ENCODE assay signal across 8 cellular contexts in genomic region chr1:28508435-28508754, GRCh38. TPM values are rescaled to one million over a fixed set of nuclear protein-coding genes. Genes with fewer than 3 reads are reported as not detected.
DNase-seq lines count a peak whose midpoint lies in the region; ATAC-seq and TF ChIP-seq lines count a peak whose summit lies in the region.

No MANE protein-coding gene starts in this region.

- ATAC-seq in IMR-90 (ENCODE audit: low read depth): no peak
- no peak for ATAC-seq in HG03025 (IDR thresholded peaks at IDR 0.05; ENCODE audit: low FRiP score, unreplicated experiment)

- peak overlapping the region; percentile 99 for H3K56ac ChIP-seq in IMR-90 (ENCODE audit: extremely low read depth, insufficient read depth, low read length)

- H4K20me1 ChIP-seq in IMR-90 (ENCODE audit: insufficient read depth, low read length): peaks cover 71% of the 10 kb centered on the region

- H3K4me1 ChIP-seq in IMR-90 (ENCODE audit: control insufficient read depth, insufficient read depth, low read length): peaks cover 13% of the 10 kb centered on the region
- H3K4me1 ChIP-seq in adrenal gland (replicated peaks in 1 of 2): peaks cover 25 to 54% of the 10 kb centered on the region in 2 donors
- H3K4me1 ChIP-seq in mesodermal cell (ENCODE audit: control insufficient read depth, insufficient read depth, low read length, poor library complexity, severe bottlenecking): peaks cover 21% of the 10 kb centered on the region

- dilution Hi-C loops in IMR-90 (cut with HindIII; ENCODE audit: low sequenced_read_pairs, unreplicated experiment): no loop called here

- peak overlapping the region; percentile 65 for H4K91ac ChIP-seq in IMR-90 (ENCODE audit: insufficient read depth, low read depth, low read length)

- H3K23ac ChIP-seq in IMR-90 (ENCODE audit: low read depth, low read length): peak overlapping the region; percentile 91

- TF ChIP-seq POLR2A in IMR-90 (IDR thresholded peaks at IDR 0.05; ENCODE audit: low read depth, low read length): no peak; the same call in 1 of the 2 replicates
- TF ChIP-seq POLR2A in adrenal gland (IDR thresholded peaks at IDR 0.05): no peak

- H3K27me3 ChIP-seq in IMR-90 (ENCODE audit: control insufficient read depth, insufficient read depth, low read length): no peaks in the 10 kb centered on the region
- no peaks in the 10 kb centered on the region for H3K27me3 ChIP-seq in adrenal gland

- peak overlapping the region; percentile 94 for H3K27ac ChIP-seq in IMR-90 (ENCODE audit: insufficient read depth, low read length)
- H3K27ac ChIP-seq in adrenal gland: peak overlapping the region in 3 of 5 donors; percentile 64 to 85 (median 72)
- H3K27ac ChIP-seq in mesodermal cell (ENCODE audit: low read depth, low read length, severe bottlenecking): peak overlapping the region; percentile 89

- peak overlapping the region; percentile 84 for H3K18ac ChIP-seq in IMR-90 (ENCODE audit: low read depth, low read length)

- H3K79me1 ChIP-seq in IMR-90 (ENCODE audit: low read depth in 1 of 2, low read length in 2 of 2): peaks cover 17 to 38% of the 10 kb centered on the region in 2 experiments

- peak overlapping the region; percentile 88 for H3K4ac ChIP-seq in IMR-90 (ENCODE audit: low read depth, low read length)

- no peak for TF ChIP-seq RAD21 in IMR-90 (IDR thresholded peaks at IDR 0.05; ENCODE audit: low read length)

- TF ChIP-seq CTCF in AG09309 (IDR thresholded peaks at IDR 0.05; ENCODE audit: control insufficient read depth, insufficient read depth, low read depth, low read length, missing control alignments): no peak
- TF ChIP-seq CTCF in IMR-90 (conservative IDR thresholded peaks at IDR 0.05; ENCODE audit: low read depth, low read length): no peak
- no peak for TF ChIP-seq CTCF in adrenal gland (IDR thresholded peaks at IDR 0.05)

- peak overlapping the region; percentile 95 for H3K14ac ChIP-seq in IMR-90 (replicated peaks; ENCODE audit: low read depth, low read length)

- H2AFZ ChIP-seq in IMR-90 (replicated peaks; ENCODE audit: low read length, poor library complexity): no peak overlapping the region

- H2BK120ac ChIP-seq in IMR-90 (ENCODE audit: low read depth, low read length): no peak overlapping the region

- BruUV-seq in IMR-90 (replicated peaks; lab: Mats Ljungman, UMichigan): no TSS peak

- H3K9me1 ChIP-seq in IMR-90 (ENCODE audit: insufficient read depth, low read length): peaks cover 14% of the 10 kb centered on the region

- no peak for DNase-seq in AG09309 (ENCODE audit: low read depth)
- DNase-seq in IMR-90: no peak
- no peak for DNase-seq in adrenal gland
- no peak for DNase-seq in NCI-H1694 (lab: John Stamatoyannopoulos, UW)
- DNase-seq in AML-193 (lab: John Stamatoyannopoulos, UW): no peak
- no peak for DNase-seq in germinal center (ENCODE audit: low spot score)

- H3K9ac ChIP-seq in IMR-90 (ENCODE audit: low read depth, low read length): peak overlapping the region; percentile 69

- intact Hi-C loops in IMR-90 (cut with micrococcal nuclease): loop anchor here (5.0 kb wide), 1 partner anchor 101 kb away; no protein-coding TSS in a partner anchor
- intact Hi-C loops in adrenal gland (cut with DNase I): loop anchor here (5.0 to 10.0 kb wide), 2 partner anchors 94 to 96 kb away; no protein-coding TSS in a partner anchor

- H2BK15ac ChIP-seq in IMR-90 (ENCODE audit: low read depth, low read length): no peak overlapping the region

- H3K36me3 ChIP-seq in IMR-90 (ENCODE audit: control insufficient read depth, insufficient read depth, low read length) (peaks cover 47% of the 10 kb centered on the region), adrenal gland (replicated peaks in 1 of 2) (peaks cover 0 to 58% of the 10 kb centered on the region in 2 donors), mesodermal cell (ENCODE audit: control insufficient read depth, insufficient read depth, low read length) (peaks cover 67% of the 10 kb centered on the region)

- H2BK20ac ChIP-seq in IMR-90 (ENCODE audit: low read depth, low read length): no peak overlapping the region

- peak overlapping the region; percentile 79 for H2BK5ac ChIP-seq in IMR-90 (ENCODE audit: low read depth, low read length, poor library complexity, severe bottlenecking)

- H3K9me3 ChIP-seq in IMR-90 (ENCODE audit: control insufficient read depth, insufficient read depth, low read length): no peaks in the 10 kb centered on the region
- H3K9me3 ChIP-seq in adrenal gland (replicated peaks in 1 of 3): no peaks in the 10 kb centered on the region
- no peaks in the 10 kb centered on the region for H3K9me3 ChIP-seq in mesodermal cell (ENCODE audit: control insufficient read depth, low read length)

- H2AK5ac ChIP-seq in IMR-90 (ENCODE audit: low read depth, low read length): peak overlapping the region; percentile 62; the same call in 1 of the 2 replicates

- H3K4me3 ChIP-seq in AG09309 (ENCODE audit: control insufficient read depth, low read depth, low read length) (peak overlapping the region; percentile 81), IMR-90 (ENCODE audit: insufficient read depth, low read depth, low read length) (peak overlapping the region; percentile 88; the same call in 1 of the 2 replicates), adrenal gland (peak overlapping the region in 1 of 4 donors; percentile 85), mesodermal cell (ENCODE audit: extremely low read depth, insufficient read depth, low read length, poor library complexity, severe bottlenecking) (peak overlapping the region; percentile 85)

- 0% methylated on average over 1 of the region's 5 CpGs; no CpG with 5 or more reads in 1 of the 2 experiments for WGBS in IMR-90 (ENCODE audit: extremely low coverage in 2 of 2, insufficient read length in 1 of 2), 2 experiments
- WGBS in adrenal gland, 4 donors: 28 to 39% (median 32%) methylated on average over 5 of the region's 5 CpGs
- 25 to 30% methylated on average over 4 to 5 of the region's 5 CpGs for WGBS in mesodermal cell (ENCODE audit: insufficient coverage in 2 of 2), 2 experiments

- POLR2A ChIA-PET in IMR-90 (lab: Charles Lee; ENCODE audit: unreplicated experiment): interaction anchor here (0.5 to 1.0 kb wide), 2 partner anchors 36 to 73 kb away, joined by 3 to 12 read pairs; no protein-coding TSS in a partner anchor

- in situ Hi-C loops in IMR-90 (cut with MboI; ENCODE audit: low sequenced_read_pairs): no loop called here

- H3K4me2 ChIP-seq in IMR-90 (ENCODE audit: low read depth, low read length): peak overlapping the region; percentile 97

- CTCF ChIA-PET in IMR-90 (lab: Yijun Ruan, JAX): interaction anchor here (0.8 kb wide), 1 partner anchor 8 kb away, joined by 5 read pairs; no protein-coding TSS in a partner anchor

- H2AK9ac ChIP-seq in IMR-90 (replicated peaks; ENCODE audit: low read depth, low read length, poor library complexity): peak overlapping the region; percentile 26

- H4K5ac ChIP-seq in IMR-90 (ENCODE audit: low read depth, low read length): peak overlapping the region; percentile 70

- H4K8ac ChIP-seq in IMR-90 (ENCODE audit: low read depth in 2 of 2, low read length in 2 of 2): peak overlapping the region; percentile 80 to 93

TF ChIP-seq in IMR-90, 13 proteins besides CTCF, POLR2A, EP300 and RAD21 (continues in another document):
- TF ChIP-seq RFX5 (IDR thresholded peaks at IDR 0.05; ENCODE audit: low read depth, low read length) (no peak), ELK1 (IDR thresholded peaks at IDR 0.05; ENCODE audit: borderline replicate concordance, low read depth, low read length) (no peak), RCOR1 (IDR thresholded peaks at IDR 0.05; ENCODE audit: insufficient replicate concordance, low read length) (no peak), SMC3 (IDR thresholded peaks at IDR 0.05; ENCODE audit: low read depth, low read length) (no peak), MAZ (IDR thresholded peaks at IDR 0.05; ENCODE audit: borderline replicate concordance, low read depth, low read length) (no peak), CEBPB (IDR thresholded peaks at IDR 0.05; ENCODE audit: low read depth, low read length) (no peak), CHD1 (IDR thresholded peaks at IDR 0.05; ENCODE audit: low read depth, low read length) (no peak), MXI1 (IDR thresholded peaks at IDR 0.05; ENCODE audit: borderline replicate concordance, low read depth, low read length) (no peak), USF2 (IDR thresholded peaks at IDR 0.05; ENCODE audit: low read depth, low read length) (no peak), MAFK (IDR thresholded peaks at IDR 0.05; ENCODE audit: low read depth, low read length) (no peak), FOS (IDR thresholded peaks at IDR 0.05; ENCODE audit: low read depth, low read length) (no peak)

RNA-seq across cellular contexts. Expression of gene RCC1, which starts 2.6 kb away (rescaled TPM):
- 33.9 and 43.9 TPM in 2 replicates for total RNA-seq in IMR-90 (2012; rRNA removed)
- 28.7 and 33.2 TPM in 2 replicates for polyA plus RNA-seq in IMR-90 (2012; rRNA removed)
- polyA plus RNA-seq in IMR-90 (2012; cell fraction: cytosol; rRNA removed): 23.3 and 34.3 TPM in 2 replicates
- polyA plus RNA-seq in IMR-90 (2012; cell fraction: nucleus; rRNA removed; ENCODE audit: low replicate concordance): 19.3 and 25.8 TPM in 2 replicates
- total RNA-seq in adrenal gland: 10 to 100 TPM; 12.6 to 24.4 (median 15.8) TPM
- 10 to 100 TPM; 13.0 to 18.8 (median 17.6) TPM for polyA plus RNA-seq in adrenal gland
- polyA plus RNA-seq in mesodermal cell (2013, experiment 1 of 2): 42.7 TPM
- polyA plus RNA-seq in mesodermal cell (2013, experiment 2 of 2): 44.9 TPM

RNA-seq across cellular contexts. Expression of gene TRNAU1AP, which starts 44.5 kb away (rescaled TPM):
- 23.8 and 25.3 TPM in 2 replicates for total RNA-seq in IMR-90 (2012; rRNA removed)
- polyA plus RNA-seq in IMR-90 (2012; rRNA removed): 23.3 and 24.1 TPM in 2 replicates
- polyA plus RNA-seq in IMR-90 (2012; cell fraction: cytosol; rRNA removed): 10.5 and 14.8 TPM in 2 replicates
- polyA plus RNA-seq in IMR-90 (2012; cell fraction: nucleus; rRNA removed; ENCODE audit: low replicate concordance): 16.6 and 42.3 TPM in 2 replicates
- 10 to 100 TPM in 7 of 8 donors, 1 to 10 TPM in 1; 9.5 to 26.0 (median 18.5) TPM for total RNA-seq in adrenal gland
- polyA plus RNA-seq in adrenal gland: 10 to 100 TPM; 18.5 to 29.0 (median 22.9) TPM
- polyA plus RNA-seq in mesodermal cell (2013, experiment 1 of 2): 33.7 TPM
- 37.4 TPM for polyA plus RNA-seq in mesodermal cell (2013, experiment 2 of 2)
